1 cellular context compared by ENCODE assay signal in genomic region chr12:31220061-31220460, GRCh38.
TF ChIP-seq lines count a peak whose summit lies in the region.

No MANE protein-coding gene starts in this region.

TF ChIP-seq in H1, 55 proteins besides CTCF, POLR2A, EP300 and RAD21:
- TF ChIP-seq SP1 (IDR thresholded peaks at IDR 0.05; ENCODE audit: low read depth, low read length) (no peak), MAFK (IDR thresholded peaks at IDR 0.05; ENCODE audit: low read depth, low read length) (no peak), KDM4A (IDR thresholded peaks at IDR 0.05; ENCODE audit: low read depth, low read length, severe bottlenecking) (no peak), TBP (IDR thresholded peaks at IDR 0.05; ENCODE audit: low read depth, low read length) (no peak)
TF ChIP-seq in H1: peak in this region for 0.
